Comparison of ENCODE assay signal across 18 cellular contexts in the genomic region with DNA sequence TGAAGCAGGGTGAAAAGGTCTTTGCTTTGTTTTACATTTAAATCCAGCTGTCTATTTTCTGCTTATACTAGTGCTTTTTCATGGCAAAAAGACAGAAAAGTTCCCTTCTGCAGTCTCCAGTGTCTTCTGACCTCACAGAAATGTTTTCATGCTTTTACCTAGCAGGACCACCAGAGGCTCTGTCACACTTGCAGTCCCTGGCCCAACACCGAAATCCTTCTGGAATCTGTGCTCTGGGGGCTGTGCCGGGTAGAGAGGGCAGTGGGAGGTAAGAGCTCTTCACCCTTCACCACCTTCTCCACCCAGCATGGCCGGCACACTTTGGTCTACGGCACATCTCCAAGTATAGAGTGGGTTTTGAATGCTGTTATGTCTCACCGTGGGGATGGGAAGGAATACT. TPM values are rescaled to one million over a fixed set of nuclear protein-coding genes. Genes with fewer than 3 reads are reported as not detected.
DNase-seq lines count a peak whose midpoint lies in the region; ATAC-seq and TF ChIP-seq lines count a peak whose summit lies in the region.
"Had no signal": no experiment of that assay in that cellular context is flagged by ENCODE, and none has a peak within 500 bp of the region (broad histone marks: within the 10 kb centered on the region; RNA-seq: fewer than 3 reads in every experiment).

No MANE protein-coding gene starts in this region.

- 0 out of 4 replicates have a peak overlapping the region, but pooled peaks of 1 of the 2 experiments have one; percentile 5 for H4K8ac ChIP-seq in IMR-90 (ENCODE audit: low read depth in 2 of 2, low read length in 2 of 2)

- dilution Hi-C loops in IMR-90 (cut with HindIII; ENCODE audit: low sequenced_read_pairs, unreplicated experiment), result no loop called here

- no peak overlapping the region for H3K27ac Mint-ChIP-seq in nephron progenitor cell
- H3K27ac Mint-ChIP-seq: CD4-positive, alpha-beta T cell had no signal

- BruUV-seq in IMR-90 (replicated peaks; lab: Mats Ljungman, UMichigan), result no TSS peak

- no peaks in the 10 kb centered on the region for H3K9me3 ChIP-seq in IMR-90 (ENCODE audit: control insufficient read depth, insufficient read depth, low read length)
- H3K9me3 ChIP-seq: breast epithelium, right atrium auricular region had no signal

- H3K23ac ChIP-seq in IMR-90 (ENCODE audit: low read depth, low read length), result 0 out of 2 replicates have a peak overlapping the region, but pooled peaks have one; percentile 53

- no peak for TF ChIP-seq RAD21 in IMR-90 (IDR thresholded peaks at IDR 0.05; ENCODE audit: low read length)

- ATAC-seq in IMR-90 (ENCODE audit: low read depth) (no peak), HG03097 (IDR thresholded peaks at IDR 0.05; ENCODE audit: low FRiP score, unreplicated experiment) (no peak)
- ATAC-seq: left cardiac atrium had no signal

- H2AFZ ChIP-seq in IMR-90 (replicated peaks; ENCODE audit: low read length, poor library complexity), result no peak overlapping the region

- H3K9me3 Mint-ChIP-seq in nephron progenitor cell, result no peaks in the 10 kb centered on the region
- H3K9me3 Mint-ChIP-seq: CD4-positive, alpha-beta T cell had no signal

- peaks cover 3% of the 10 kb centered on the region for H3K27me3 Mint-ChIP-seq in nephron progenitor cell (ENCODE audit: low read depth, poor library complexity)
- H3K27me3 Mint-ChIP-seq: CD4-positive, alpha-beta T cell had no signal

- peaks cover 45% of the 10 kb centered on the region for H3K36me3 Mint-ChIP-seq in nephron progenitor cell (ENCODE audit: low read depth)

- H3K4ac ChIP-seq in IMR-90 (ENCODE audit: low read depth, low read length), result no peak overlapping the region

- POLR2A ChIA-PET in IMR-90 (lab: Charles Lee; ENCODE audit: unreplicated experiment), result no interaction called here

- no peak overlapping the region for H2BK120ac ChIP-seq in IMR-90 (ENCODE audit: low read depth, low read length)

- no peak overlapping the region for H3K56ac ChIP-seq in IMR-90 (ENCODE audit: extremely low read depth, insufficient read depth, low read length)

- H4K5ac ChIP-seq in IMR-90 (ENCODE audit: low read depth, low read length), result no peak overlapping the region

- H4K91ac ChIP-seq in IMR-90 (ENCODE audit: insufficient read depth, low read depth, low read length), result peak overlapping the region; percentile 31; the same call in 1 of the 2 replicates

- H3K27ac ChIP-seq in IMR-90 (ENCODE audit: insufficient read depth, low read length), result no peak overlapping the region
- no peak overlapping the region for H3K27ac ChIP-seq in brain microvascular endothelial cell
- H3K27ac ChIP-seq: breast epithelium, right atrium auricular region had no signal

- WGBS in IMR-90 (ENCODE audit: extremely low coverage in 2 of 2, insufficient read length in 1 of 2), 2 experiments, result no CpG with 5 or more reads among the region's 5 CpGs

- no peak overlapping the region for H3K14ac ChIP-seq in IMR-90 (replicated peaks; ENCODE audit: low read depth, low read length)

- H2AK9ac ChIP-seq in IMR-90 (replicated peaks; ENCODE audit: low read depth, low read length, poor library complexity), result no peak overlapping the region

- H3K36me3 ChIP-seq in IMR-90 (ENCODE audit: control insufficient read depth, insufficient read depth, low read length), result peaks cover 10% of the 10 kb centered on the region
- H3K36me3 ChIP-seq in brain microvascular endothelial cell (replicated peaks), result peaks cover 11% of the 10 kb centered on the region
- H3K36me3 ChIP-seq: breast epithelium had no signal

- H3K4me3 ChIP-seq in IMR-90 (ENCODE audit: insufficient read depth, low read depth, low read length), result no peak overlapping the region
- no peak overlapping the region for H3K4me3 ChIP-seq in brain microvascular endothelial cell (ENCODE audit: low read depth, low read length)
- H3K4me3 ChIP-seq: breast epithelium, right atrium auricular region had no signal

- no peak overlapping the region for H3K4me2 ChIP-seq in IMR-90 (ENCODE audit: low read depth, low read length)

- no peak overlapping the region for H3K9ac ChIP-seq in IMR-90 (ENCODE audit: low read depth, low read length)

- H3K27me3 ChIP-seq in IMR-90 (ENCODE audit: control insufficient read depth, insufficient read depth, low read length) (no peaks in the 10 kb centered on the region), brain microvascular endothelial cell (replicated peaks) (no peaks in the 10 kb centered on the region)
- H3K27me3 ChIP-seq: breast epithelium, right atrium auricular region had no signal

- TF ChIP-seq CTCF in IMR-90 (conservative IDR thresholded peaks at IDR 0.05; ENCODE audit: low read depth, low read length), result no peak
- peak; percentile 53 for TF ChIP-seq CTCF in brain microvascular endothelial cell (IDR thresholded peaks at IDR 0.05; ENCODE audit: low read depth, low read length, missing control alignments)
- peak; percentile 19 for TF ChIP-seq CTCF in nephron progenitor cell (IDR thresholded peaks at IDR 0.05)

- intact Hi-C loops in IMR-90 (cut with micrococcal nuclease), result loop anchor here (5.0 kb wide), 1 partner anchor 36 kb away; no protein-coding TSS in a partner anchor

- H3K4me3 Mint-ChIP-seq in nephron progenitor cell, result no peak overlapping the region
- H3K4me3 Mint-ChIP-seq: CD4-positive, alpha-beta T cell had no signal

- H2AK5ac ChIP-seq in IMR-90 (ENCODE audit: low read depth, low read length), result 0 out of 2 replicates have a peak overlapping the region, but pooled peaks have one; percentile 58

- H2BK5ac ChIP-seq in IMR-90 (ENCODE audit: low read depth, low read length, poor library complexity, severe bottlenecking), result peak overlapping the region; percentile 28

- H3K4me1 ChIP-seq in IMR-90 (ENCODE audit: control insufficient read depth, insufficient read depth, low read length), result peaks cover 8% of the 10 kb centered on the region
- H3K4me1 ChIP-seq: breast epithelium, right atrium auricular region had no signal

- H4K20me1 ChIP-seq in IMR-90 (ENCODE audit: insufficient read depth, low read length), result no peaks in the 10 kb centered on the region

- H2BK20ac ChIP-seq in IMR-90 (ENCODE audit: low read depth, low read length), result no peak overlapping the region

- no peak overlapping the region for H3K18ac ChIP-seq in IMR-90 (ENCODE audit: low read depth, low read length)

- no peak for TF ChIP-seq POLR2A in IMR-90 (IDR thresholded peaks at IDR 0.05; ENCODE audit: low read depth, low read length)

- H2BK15ac ChIP-seq in IMR-90 (ENCODE audit: low read depth, low read length), result no peak overlapping the region

- in situ Hi-C loops in IMR-90 (cut with MboI; ENCODE audit: low sequenced_read_pairs), result no loop called here
- in situ Hi-C loops in brain microvascular endothelial cell (cut with HindIII; ENCODE audit: low pct_ligation_motif_present, low sequenced_read_pairs), result no loop called here

- H3K79me1 ChIP-seq in IMR-90 (ENCODE audit: low read depth in 1 of 2, low read length in 2 of 2), result peaks cover 12 to 42% of the 10 kb centered on the region in 2 experiments

- CTCF ChIA-PET in IMR-90 (lab: Yijun Ruan, JAX), result no interaction called here

- peaks cover 9% of the 10 kb centered on the region; the same call in 1 of the 2 replicates for H3K9me1 ChIP-seq in IMR-90 (ENCODE audit: insufficient read depth, low read length)

- peak; percentile 56 for DNase-seq in ELF-1 (ENCODE audit: low read depth, low spot score)
- no peak for DNase-seq in IMR-90
- no peak for DNase-seq in brain microvascular endothelial cell
- DNase-seq in nephron progenitor cell, result no peak
- DNase-seq in ecto neural progenitor cell (ENCODE audit: low spot score), result no peak
- DNase-seq in effector CD8-positive, alpha-beta T cell (lab: John Stamatoyannopoulos, UW), result no peak
- DNase-seq in activated T-cell treated with anti-CD3 and anti-CD28 coated beads for 4 hours, result no peak
- DNase-seq: activated gamma-delta T cell; CD4-positive, alpha-beta T cell; GF-D8; left cardiac atrium; NCI-H1048; NCI-H446 treated with DMSO at 0.1 percent for 48 hours; stimulated activated naive CD4-positive, alpha-beta T cell had no signal

- H3K4me1 Mint-ChIP-seq in nephron progenitor cell, result no peaks in the 10 kb centered on the region

TF ChIP-seq in IMR-90, 13 proteins besides CTCF, POLR2A, EP300 and RAD21:
- TF ChIP-seq MAFK (IDR thresholded peaks at IDR 0.05; ENCODE audit: low read depth, low read length) (no peak), CEBPB (IDR thresholded peaks at IDR 0.05; ENCODE audit: low read depth, low read length) (no peak), MXI1 (IDR thresholded peaks at IDR 0.05; ENCODE audit: borderline replicate concordance, low read depth, low read length) (no peak), NFE2L2 (IDR thresholded peaks at IDR 0.05; ENCODE audit: low read depth, low read length) (no peak), RCOR1 (IDR thresholded peaks at IDR 0.05; ENCODE audit: insufficient replicate concordance, low read length) (no peak)

RNA-seq across cellular contexts. Expression of a gene that starts 20.8 kb away (rescaled TPM):
- 0.28 and 0.36 TPM in 2 replicates for total RNA-seq in IMR-90 (2012; rRNA removed)
- 0.17 and 0.26 TPM in 2 replicates for polyA plus RNA-seq in IMR-90 (2012; rRNA removed)
- polyA plus RNA-seq in IMR-90 (2012; cell fraction: cytosol; rRNA removed), result 0.07 TPM in 1 of 2 replicates, not detected in the other
- 0.10 TPM in 1 of 2 replicates, not detected in the other for polyA plus RNA-seq in IMR-90 (2012; cell fraction: nucleus; rRNA removed; ENCODE audit: low replicate concordance)
- total RNA-seq: breast epithelium; CD4-positive, alpha-beta T cell; left cardiac atrium had no signal

RNA-seq across cellular contexts. Expression of a gene that starts 21.0 kb away (rescaled TPM):
- 50.3 and 61.5 TPM in 2 replicates for total RNA-seq in IMR-90 (2012; rRNA removed)
- 103 and 116 TPM in 2 replicates for polyA plus RNA-seq in IMR-90 (2012; rRNA removed)
- 64.5 and 81.2 TPM in 2 replicates for polyA plus RNA-seq in IMR-90 (2012; cell fraction: cytosol; rRNA removed)
- 569 and 1,268 TPM in 2 replicates for polyA plus RNA-seq in IMR-90 (2012; cell fraction: nucleus; rRNA removed; ENCODE audit: low replicate concordance)

RNA-seq across cellular contexts. Expression of a gene that starts 50.2 kb away (rescaled TPM):
- total RNA-seq in IMR-90 (2012; rRNA removed), result 14.9 and 25.0 TPM in 2 replicates
- polyA plus RNA-seq in IMR-90 (2012; rRNA removed), result 4.8 and 5.9 TPM in 2 replicates
- polyA plus RNA-seq in IMR-90 (2012; cell fraction: cytosol; rRNA removed), result 0.90 and 0.98 TPM in 2 replicates
- 0.58 and 3.0 TPM in 2 replicates for polyA plus RNA-seq in IMR-90 (2012; cell fraction: nucleus; rRNA removed; ENCODE audit: low replicate concordance)

RNA-seq across cellular contexts. Expression of a gene that starts 57.2 kb away (rescaled TPM):
- 6.4 and 10.4 TPM in 2 replicates for total RNA-seq in IMR-90 (2012; rRNA removed)
- polyA plus RNA-seq in IMR-90 (2012; rRNA removed), result 37.8 and 42.2 TPM in 2 replicates
- polyA plus RNA-seq in IMR-90 (2012; cell fraction: cytosol; rRNA removed), result 29.1 and 38.2 TPM in 2 replicates
- polyA plus RNA-seq in IMR-90 (2012; cell fraction: nucleus; rRNA removed; ENCODE audit: low replicate concordance), result 28.6 and 35.6 TPM in 2 replicates

RNA-seq across cellular contexts. Expression of a gene that starts 59.0 kb away (rescaled TPM):
- total RNA-seq in IMR-90 (2012; rRNA removed), result under 0.01 TPM in 1 of 2 replicates, not detected in the other
- not detected in 2 replicates for polyA plus RNA-seq in IMR-90 (2012; rRNA removed)
- polyA plus RNA-seq in IMR-90 (2012; cell fraction: cytosol; rRNA removed), result not detected in 2 replicates
- 0.09 TPM in 1 of 2 replicates, not detected in the other for polyA plus RNA-seq in IMR-90 (2012; cell fraction: nucleus; rRNA removed; ENCODE audit: low replicate concordance)
- total RNA-seq: breast epithelium, HT1080 had no signal
